Comparison of ENCODE assay signal across 28 cellular contexts in the genomic region with DNA sequence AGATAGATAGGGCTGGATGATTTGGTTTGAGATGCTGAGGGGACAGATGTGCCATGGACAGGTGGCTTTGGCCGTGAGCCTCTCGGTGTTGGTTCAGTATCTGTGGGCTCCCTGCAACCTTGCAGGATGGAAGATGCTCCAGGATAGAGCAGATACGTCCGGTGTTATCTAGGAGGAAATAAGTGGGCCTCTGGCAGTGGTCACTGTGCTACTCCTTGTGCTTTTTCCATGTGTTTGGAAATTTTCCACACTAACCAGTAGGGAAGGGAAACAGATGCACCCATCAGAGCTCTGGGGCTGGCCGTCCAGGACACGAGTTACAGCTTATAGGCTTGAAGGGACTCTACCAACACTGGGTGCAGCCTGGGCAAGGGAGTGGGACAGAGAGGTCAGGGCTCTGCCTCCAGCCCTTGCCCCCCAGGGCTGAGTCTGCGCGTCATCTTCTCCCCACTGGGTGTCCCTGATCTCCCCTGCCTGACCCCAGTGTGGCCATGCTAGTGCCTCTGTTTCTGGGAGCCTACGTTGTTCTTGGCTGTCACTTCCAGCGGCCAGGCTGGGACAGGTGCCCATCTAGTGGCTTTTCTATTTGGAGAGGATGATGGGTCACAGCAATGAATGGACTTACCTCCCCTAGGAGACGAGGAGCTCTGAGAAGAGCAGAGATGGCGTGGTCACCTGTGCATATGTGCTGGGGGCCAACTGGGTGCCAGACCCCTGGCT.
A peak's percentile ranks its signal among the peaks of the same experiment; 100 is the strongest.
DNase-seq lines count a peak whose midpoint lies in the region; ATAC-seq and TF ChIP-seq lines count a peak whose summit lies in the region.
"Had no signal": no experiment of that assay in that cellular context is flagged by ENCODE, and none has a peak within 500 bp of the region (broad histone marks: within the 10 kb centered on the region; RNA-seq: fewer than 3 reads in every experiment).

No MANE protein-coding gene starts in this region.

- no peak overlapping the region for H3K4me3 ChIP-seq in breast epithelium
- H3K4me3 ChIP-seq in vagina, result no peak overlapping the region
- H3K4me3 ChIP-seq: gastroesophageal sphincter, GM12878, Peyer's patch had no signal

- H3K27ac Mint-ChIP-seq in MCF 10A (ENCODE audit: low read depth, unreplicated experiment), result no peak overlapping the region
- H3K27ac Mint-ChIP-seq in endothelial cell (ENCODE audit: unreplicated experiment), result peak overlapping the region; percentile 57
- H3K27ac Mint-ChIP-seq in nephron progenitor cell, result peak overlapping the region; percentile 85
- H3K27ac Mint-ChIP-seq: activated CD4-positive, alpha-beta T cell treated with anti-CD3 and anti-CD28 coated beads, Interleukin-2, amount 10 ng/mL, durations not matched to agents 7 days and 5 days; activated T-helper 2 cell treated with anti-CD3 and anti-CD28 coated beads, Interferon-gamma antibody, Interleukin-2, Interleukin-4, amounts not matched to agents 10 μg/mL and 5 μg/mL and 100 μg/mL, durations not matched to agents 14 hours and 24 hours and 36 hours; B cell had no signal

- H3K36me3 Mint-ChIP-seq in MCF 10A (ENCODE audit: insufficient read depth, unreplicated experiment) (peaks cover 68% of the 10 kb centered on the region), endothelial cell (ENCODE audit: low read depth, unreplicated experiment) (no peaks in the 10 kb centered on the region), nephron progenitor cell (ENCODE audit: low read depth) (no peaks in the 10 kb centered on the region)
- H3K36me3 Mint-ChIP-seq: naive B cell had no signal

- peaks cover 35% of the 10 kb centered on the region for H3K4me1 Mint-ChIP-seq in MCF 10A (ENCODE audit: insufficient read depth, unreplicated experiment)
- H3K4me1 Mint-ChIP-seq in endothelial cell (ENCODE audit: unreplicated experiment), result peaks cover 8% of the 10 kb centered on the region
- H3K4me1 Mint-ChIP-seq in nephron progenitor cell, result peaks cover 43% of the 10 kb centered on the region
- H3K4me1 Mint-ChIP-seq: activated CD4-positive, alpha-beta T cell treated with anti-CD3 and anti-CD28 coated beads, Interleukin-2, amount 10 ng/mL, durations not matched to agents 7 days and 5 days had no signal

- TF ChIP-seq POLR2A in breast epithelium (IDR thresholded peaks at IDR 0.05) (no peak), vagina (IDR thresholded peaks at IDR 0.05) (no peak)

- TF ChIP-seq CTCF in MCF 10A (IDR thresholded peaks at IDR 0.05; ENCODE audit: unreplicated experiment) (no peak), breast epithelium (IDR thresholded peaks at IDR 0.05) (no peak), endothelial cell (IDR thresholded peaks at IDR 0.05; ENCODE audit: unreplicated experiment) (no peak), nephron progenitor cell (IDR thresholded peaks at IDR 0.05) (no peak), vagina (IDR thresholded peaks at IDR 0.05) (no peak)

- DNase-seq in MCF 10A (ENCODE audit: unreplicated experiment) (no peak), breast epithelium (ENCODE audit: low spot score in 2 of 2) (no peak), endothelial cell (ENCODE audit: low spot score) (no peak), nephron progenitor cell (no peak), vagina (ENCODE audit: extremely low spot score in 2 of 2) (no peak), GF-D8 (lab: John Stamatoyannopoulos, UW) (no peak), NCI-H526 (lab: John Stamatoyannopoulos, UW) (no peak)
- DNase-seq: activated CD4-positive, alpha-beta T cell treated with anti-CD3 and anti-CD28 coated beads, Interleukin-2, amount 10 ng/mL, durations not matched to agents 7 days and 5 days; activated CD8-positive, alpha-beta memory T cell treated with anti-CD3 and anti-CD28 coated beads, Interleukin-2, amount 50 U/mL, for 4 hours; DMS79; effector CD8-positive, alpha-beta T cell; kidney glomerular epithelial cell; mesendoderm; naive B cell; NCI-H1092 treated with DMSO at 0.1 percent for 48 hours; NCI-H2029 treated with DMSO at 0.1 percent for 48 hours; NCI-H345; stimulated activated CD4-positive, alpha-beta T cell treated with anti-CD3 and anti-CD28 coated beads, Interleukin-2, amount 100 ng/mL, for 48 hours; stimulated activated naive B cell treated with anti-CD40 and anti-IgM and Interleukin-4, amounts not matched to agents 10 μg/mL and 1 μg/mL and 100 μg/mL, for 72 hours; T-helper 2 cell had no signal

- H3K9me3 Mint-ChIP-seq in MCF 10A (ENCODE audit: unreplicated experiment) (no peaks in the 10 kb centered on the region), endothelial cell (ENCODE audit: unreplicated experiment) (no peaks in the 10 kb centered on the region), nephron progenitor cell (no peaks in the 10 kb centered on the region)
- H3K9me3 Mint-ChIP-seq: activated CD4-positive, alpha-beta T cell treated with anti-CD3 and anti-CD28 coated beads, Interleukin-2, amount 10 ng/mL, durations not matched to agents 7 days and 5 days; activated T-helper 2 cell treated with anti-CD3 and anti-CD28 coated beads, Interferon-gamma antibody, Interleukin-2, Interleukin-4, amounts not matched to agents 10 μg/mL and 5 μg/mL and 100 μg/mL, durations not matched to agents 14 hours and 24 hours and 36 hours; naive B cell; stimulated activated naive B cell treated with anti-CD40 and anti-IgM and Interleukin-4, amounts not matched to agents 10 μg/mL and 1 μg/mL and 100 μg/mL, for 72 hours had no signal

- no peak for ATAC-seq in HG02678 (IDR thresholded peaks at IDR 0.05; ENCODE audit: unreplicated experiment)
- ATAC-seq: esophagus mucosa; gastroesophageal sphincter; GM12878; stimulated activated naive B cell treated with anti-CD40 and anti-IgM and Interleukin-4, amounts not matched to agents 10 μg/mL and 1 μg/mL and 100 μg/mL, for 72 hours had no signal

- H3K27me3 ChIP-seq in breast epithelium, result no peaks in the 10 kb centered on the region
- no peaks in the 10 kb centered on the region for H3K27me3 ChIP-seq in vagina
- H3K27me3 ChIP-seq: gastroesophageal sphincter, Peyer's patch had no signal

- CTCF ChIA-PET in MCF 10A (lab: Yijun Ruan, JAX), result no interaction called here

- BruUV-seq in MCF 10A (replicated peaks; lab: Mats Ljungman, UMichigan), result TSS peak; percentile 13

- H3K9me3 ChIP-seq in breast epithelium, result no peaks in the 10 kb centered on the region
- H3K9me3 ChIP-seq in vagina, result no peaks in the 10 kb centered on the region
- H3K9me3 ChIP-seq: gastroesophageal sphincter, Peyer's patch had no signal

- H3K36me3 ChIP-seq in breast epithelium (no peaks in the 10 kb centered on the region), vagina (no peaks in the 10 kb centered on the region)
- H3K36me3 ChIP-seq: gastroesophageal sphincter had no signal

- H3K27me3 Mint-ChIP-seq in MCF 10A (ENCODE audit: insufficient read depth, unreplicated experiment) (no peaks in the 10 kb centered on the region), endothelial cell (ENCODE audit: unreplicated experiment) (peaks cover 5% of the 10 kb centered on the region), nephron progenitor cell (ENCODE audit: low read depth, poor library complexity) (peaks cover 10% of the 10 kb centered on the region)
- H3K27me3 Mint-ChIP-seq: activated CD4-positive, alpha-beta T cell treated with anti-CD3 and anti-CD28 coated beads, Interleukin-2, amount 10 ng/mL, durations not matched to agents 7 days and 5 days; B cell; stimulated activated naive B cell treated with anti-CD40 and anti-IgM and Interleukin-4, amounts not matched to agents 10 μg/mL and 1 μg/mL and 100 μg/mL, for 72 hours had no signal

- no peak overlapping the region for H3K27ac ChIP-seq in breast epithelium
- peak overlapping the region; percentile 85 for H3K27ac ChIP-seq in vagina
- H3K27ac ChIP-seq: 22Rv1, gastroesophageal sphincter had no signal

- H3K4me1 ChIP-seq in breast epithelium (peaks cover 7 to 21% of the 10 kb centered on the region in 2 donors), vagina (peaks cover 61% of the 10 kb centered on the region)

- POLR2A ChIA-PET in MCF 10A (lab: Yijun Ruan, JAX), result no interaction called here

- intact Hi-C loops in MCF 10A (cut with micrococcal nuclease) (no loop called here), breast epithelium (cut with DNase I; ENCODE audit: low total_unique reads) (no loop called here), vagina (cut with DNase I) (no loop called here)

- no peak overlapping the region for H3K4me3 Mint-ChIP-seq in MCF 10A (ENCODE audit: unreplicated experiment)
- H3K4me3 Mint-ChIP-seq in endothelial cell (ENCODE audit: unreplicated experiment), result no peak overlapping the region
- H3K4me3 Mint-ChIP-seq in nephron progenitor cell, result peak overlapping the region; percentile 62
- H3K4me3 Mint-ChIP-seq: activated CD4-positive, alpha-beta T cell treated with anti-CD3 and anti-CD28 coated beads, Interleukin-2, amount 10 ng/mL, durations not matched to agents 7 days and 5 days; B cell; stimulated activated naive B cell treated with anti-CD40 and anti-IgM and Interleukin-4, amounts not matched to agents 10 μg/mL and 1 μg/mL and 100 μg/mL, for 72 hours had no signal
